In genomic region chr3:48852151-48852550, GRCh38 we compare ENCODE assay signal across 11 cellular contexts.
"Had no signal": no experiment of that assay in that cellular context is flagged by ENCODE, and none has a peak within 500 bp of the region (broad histone marks: within the 10 kb centered on the region; RNA-seq: fewer than 3 reads in every experiment).

No MANE protein-coding gene starts in this region.

- H3K9me3 ChIP-seq: right atrium auricular region, tibial artery had no signal

- H3K4me3 ChIP-seq: neural progenitor cell, right atrium auricular region, skin epidermis, tibial artery had no signal

- H2AFZ ChIP-seq: neural progenitor cell had no signal

- H3K36me3 ChIP-seq: brain microvascular endothelial cell, neural progenitor cell had no signal

- H3K27me3 ChIP-seq: brain microvascular endothelial cell, neural progenitor cell, right atrium auricular region, tibial artery had no signal

- H3K4me2 ChIP-seq: neural progenitor cell had no signal

- H3K27ac ChIP-seq: brain microvascular endothelial cell, neural progenitor cell, right atrium auricular region, skin epidermis, tibial artery had no signal

- DNase-seq: activated CD8-positive, alpha-beta memory T cell treated with anti-CD3 and anti-CD28 coated beads for 24 hours; activated naive CD4-positive, alpha-beta T cell treated with anti-CD3 and anti-CD28 coated beads, Interleukin-2, amount 50 U/mL, for 16 hours; amniotic stem cell; dermis blood vessel endothelial cell; SW 1271; tibial artery had no signal

- ATAC-seq: activated T-helper 17 cell treated with anti-CD3 and anti-CD28 coated beads, Interleukin-2, amount 50 U/mL, for 72 hours had no signal
